8 cellular contexts compared by ENCODE assay signal in the genomic region with DNA sequence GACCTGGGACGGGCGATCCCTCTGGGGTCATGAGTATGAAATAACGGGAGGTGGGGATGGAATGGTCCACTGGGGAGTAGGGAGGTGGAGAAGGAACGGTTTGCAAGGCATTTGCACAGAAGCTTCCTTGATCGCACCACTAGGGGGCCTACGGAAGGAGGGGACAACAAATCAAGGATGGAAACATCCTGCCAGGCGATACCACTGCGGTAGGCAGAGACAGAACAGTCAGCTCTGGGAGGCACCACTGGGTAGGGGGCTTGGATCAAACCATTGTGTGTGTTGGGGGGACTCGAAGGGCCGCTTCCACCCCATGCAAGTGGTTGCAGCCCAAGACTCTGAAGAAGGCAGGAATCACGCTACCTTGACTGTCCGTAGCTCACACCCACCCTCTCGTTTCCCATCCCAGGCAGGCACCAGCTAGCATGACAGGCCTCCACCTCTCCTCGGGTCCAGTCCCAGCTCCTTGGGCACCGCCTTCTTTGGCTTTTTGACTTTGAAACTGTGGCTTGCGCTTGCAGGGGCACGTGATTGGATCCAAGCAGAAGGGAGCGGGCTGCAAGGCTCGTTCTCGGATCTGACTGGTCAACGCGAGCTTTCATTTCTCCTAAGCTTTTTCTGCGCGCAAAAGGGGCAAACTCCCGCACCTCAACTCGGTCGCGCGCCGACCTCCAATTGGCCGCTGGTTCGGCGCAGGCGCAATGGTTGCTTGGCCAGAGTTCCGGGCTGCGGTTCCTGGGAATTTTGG. TPM values are rescaled to one million over a fixed set of nuclear protein-coding genes. Genes with fewer than 3 reads are reported as not detected.
DNase-seq lines count a peak whose midpoint lies in the region; ATAC-seq and TF ChIP-seq lines count a peak whose summit lies in the region.

No MANE protein-coding gene starts in this region.

- POLR2A ChIA-PET in CD8-positive, alpha-beta T cell (lab: Charles Lee): no interaction called here

- DNase-seq in CD8-positive, alpha-beta T cell: peak in 3 of 7 experiments; percentile 22 to 51 (median 45)
- DNase-seq in HT-29 (ENCODE audit: low spot score): peak; percentile 4
- DNase-seq in lower lobe of right lung: no peak
- DNase-seq in NCI-H1092 (lab: John Stamatoyannopoulos, UW): no peak
- DNase-seq in NCI-H1436 (lab: John Stamatoyannopoulos, UW): no peak

- H3K4me1 ChIP-seq in CD8-positive, alpha-beta T cell (ENCODE audit: insufficient read depth, low read length): no peaks in the 10 kb centered on the region
- no peaks in the 10 kb centered on the region for H3K4me1 ChIP-seq in lower lobe of right lung

- H3K4me3 Mint-ChIP-seq in CD8-positive, alpha-beta T cell: peak overlapping the region; percentile 73
- peak overlapping the region; percentile 63 for H3K4me3 Mint-ChIP-seq in activated T-helper 17 cell treated with anti-CD3 and anti-CD28 coated beads, Interleukin-2, amount 50 U/mL, for 72 hours

- no peaks in the 10 kb centered on the region for H3K4me1 Mint-ChIP-seq in CD8-positive, alpha-beta T cell (ENCODE audit: low read depth)
- H3K4me1 Mint-ChIP-seq in activated T-helper 17 cell treated with anti-CD3 and anti-CD28 coated beads, Interleukin-2, amount 50 U/mL, for 72 hours: no peaks in the 10 kb centered on the region

- CTCF ChIA-PET in CD8-positive, alpha-beta T cell (lab: Charles Lee): interaction anchor here (1.1 kb wide), 1 partner anchor 10 kb away, joined by 3 read pairs; no protein-coding TSS in a partner anchor

- TF ChIP-seq CTCF in CD8-positive, alpha-beta T cell (IDR thresholded peaks at IDR 0.05): no peak
- no peak for TF ChIP-seq CTCF in lower lobe of right lung (IDR thresholded peaks at IDR 0.05)

- peak overlapping the region; percentile 23 for H3K4me3 ChIP-seq in CD8-positive, alpha-beta T cell (ENCODE audit: low read depth, low read length)
- peak overlapping the region; percentile 19 for H3K4me3 ChIP-seq in lower lobe of right lung

- H3K36me3 ChIP-seq in CD8-positive, alpha-beta T cell (ENCODE audit: insufficient read depth, low read length): no peaks in the 10 kb centered on the region
- H3K36me3 ChIP-seq in lower lobe of right lung: no peaks in the 10 kb centered on the region

- no peaks in the 10 kb centered on the region for H3K9me3 Mint-ChIP-seq in CD8-positive, alpha-beta T cell
- no peaks in the 10 kb centered on the region for H3K9me3 Mint-ChIP-seq in activated T-helper 17 cell treated with anti-CD3 and anti-CD28 coated beads, Interleukin-2, amount 50 U/mL, for 72 hours

- no peaks in the 10 kb centered on the region for H3K9me3 ChIP-seq in CD8-positive, alpha-beta T cell (ENCODE audit: low read length)
- no peaks in the 10 kb centered on the region for H3K9me3 ChIP-seq in lower lobe of right lung

- no peaks in the 10 kb centered on the region for H3K27me3 ChIP-seq in CD8-positive, alpha-beta T cell (ENCODE audit: insufficient read depth, low read length)
- H3K27me3 ChIP-seq in lower lobe of right lung (ENCODE audit: low read depth): no peaks in the 10 kb centered on the region

- H3K36me3 Mint-ChIP-seq in CD8-positive, alpha-beta T cell: no peaks in the 10 kb centered on the region
- no peaks in the 10 kb centered on the region for H3K36me3 Mint-ChIP-seq in activated T-helper 17 cell treated with anti-CD3 and anti-CD28 coated beads, Interleukin-2, amount 50 U/mL, for 72 hours (ENCODE audit: low read depth)

- intact Hi-C loops in CD8-positive, alpha-beta T cell (cut with DNase I, micrococcal nuclease): no loop called here
- intact Hi-C loops in lower lobe of right lung (cut with DNase I): no loop called here

- peaks cover 2% of the 10 kb centered on the region for H3K27me3 Mint-ChIP-seq in CD8-positive, alpha-beta T cell (ENCODE audit: low read depth)
- H3K27me3 Mint-ChIP-seq in activated T-helper 17 cell treated with anti-CD3 and anti-CD28 coated beads, Interleukin-2, amount 50 U/mL, for 72 hours: no peaks in the 10 kb centered on the region

- peak; percentile 44 for ATAC-seq in CD8-positive, alpha-beta T cell
- peak; percentile 69 for ATAC-seq in activated T-helper 17 cell treated with anti-CD3 and anti-CD28 coated beads, Interleukin-2, amount 50 U/mL, for 72 hours (replicated peaks)
- ATAC-seq in lower lobe of right lung: peak in 1 of 2 donors; percentile 24
- ATAC-seq in HG02885 (IDR thresholded peaks at IDR 0.05; ENCODE audit: poor library complexity, unreplicated experiment): no peak
- no peak for ATAC-seq in HG03457 (IDR thresholded peaks at IDR 0.05; ENCODE audit: unreplicated experiment)

- H3K27ac ChIP-seq in CD8-positive, alpha-beta T cell (ENCODE audit: low read depth, low read length): no peak overlapping the region
- no peak overlapping the region for H3K27ac ChIP-seq in lower lobe of right lung

- no peak overlapping the region for H3K27ac Mint-ChIP-seq in CD8-positive, alpha-beta T cell
- H3K27ac Mint-ChIP-seq in activated T-helper 17 cell treated with anti-CD3 and anti-CD28 coated beads, Interleukin-2, amount 50 U/mL, for 72 hours: no peak overlapping the region

RNA-seq across cellular contexts. Expression of gene GAGE1, which starts 28.4 kb away (rescaled TPM):
- total RNA-seq in CD8-positive, alpha-beta T cell: not detected
- not detected in 2 replicates for total RNA-seq in HT-29 (2014; rRNA removed; shearing (Covaris generic))
- not detected for total RNA-seq in activated T-helper 17 cell treated with anti-CD3 and anti-CD28 coated beads, Interleukin-2, amount 50 U/mL, for 72 hours
- total RNA-seq in lower lobe of right lung: not detected

RNA-seq across cellular contexts. Expression of gene GAGE2A, which starts 37.9 kb away (rescaled TPM):
- not detected for total RNA-seq in CD8-positive, alpha-beta T cell
- total RNA-seq in HT-29 (2014; rRNA removed; shearing (Covaris generic)): not detected in 2 replicates
- total RNA-seq in activated T-helper 17 cell treated with anti-CD3 and anti-CD28 coated beads, Interleukin-2, amount 50 U/mL, for 72 hours: not detected
- total RNA-seq in lower lobe of right lung: not detected

RNA-seq across cellular contexts. Expression of gene GAGE12H, which starts 47.5 kb away (rescaled TPM):
- total RNA-seq in CD8-positive, alpha-beta T cell: not detected
- total RNA-seq in HT-29 (2014; rRNA removed; shearing (Covaris generic)): not detected in 2 replicates
- total RNA-seq in activated T-helper 17 cell treated with anti-CD3 and anti-CD28 coated beads, Interleukin-2, amount 50 U/mL, for 72 hours: not detected
- not detected for total RNA-seq in lower lobe of right lung

RNA-seq across cellular contexts. Expression of gene GAGE12G, which starts 57.0 kb away (rescaled TPM):
- not detected for total RNA-seq in CD8-positive, alpha-beta T cell
- not detected in 2 replicates for total RNA-seq in HT-29 (2014; rRNA removed; shearing (Covaris generic))
- total RNA-seq in activated T-helper 17 cell treated with anti-CD3 and anti-CD28 coated beads, Interleukin-2, amount 50 U/mL, for 72 hours: not detected
- not detected for total RNA-seq in lower lobe of right lung

Comparison
In these comparisons a context has a peak if more than half of its experiments do, and no peak if none do; other contexts are left out.
1. ATAC-seq: peak in CD8-positive, alpha-beta T cell (single experiment) and activated T-helper 17 cell treated with anti-CD3 and anti-CD28 coated beads, Interleukin-2, amount 50 U/mL, for 72 hours (single experiment); none in HG02885 (single experiment) and HG03457 (single experiment).